9 cellular contexts compared by ENCODE assay signal in the genomic region with DNA sequence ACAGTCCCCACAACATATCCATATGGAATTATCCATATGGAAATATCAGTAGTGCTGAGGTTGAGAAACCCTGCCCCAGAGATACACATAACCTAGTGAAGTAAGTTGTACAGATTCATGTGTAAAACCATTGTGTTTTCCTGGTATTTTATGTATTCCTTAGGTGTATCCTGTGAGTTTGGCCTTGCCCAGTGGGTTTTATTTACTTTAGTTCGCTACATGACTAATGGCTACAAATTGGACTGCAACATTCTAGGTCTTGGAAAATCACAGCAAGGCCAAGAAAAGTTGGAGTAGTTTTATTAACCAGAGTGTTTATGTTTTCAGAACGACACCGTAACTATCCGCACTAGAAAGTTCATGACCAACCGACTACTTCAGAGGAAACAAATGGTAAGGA. TPM values are rescaled to one million over a fixed set of nuclear protein-coding genes. Genes with fewer than 3 reads are reported as not detected.
DNase-seq lines count a peak whose midpoint lies in the region; ATAC-seq and TF ChIP-seq lines count a peak whose summit lies in the region.
"Had no signal": no experiment of that assay in that cellular context is flagged by ENCODE, and none has a peak within 500 bp of the region (broad histone marks: within the 10 kb centered on the region; RNA-seq: fewer than 3 reads in every experiment).

No MANE protein-coding gene starts in this region.

- peaks cover 31% of the 10 kb centered on the region for H3F3A ChIP-seq in SU-DHL-6 (ENCODE audit: insufficient read depth)

- intact Hi-C loops in sigmoid colon (cut with DNase I), result no loop called here

- H3K9ac ChIP-seq in SU-DHL-6 (ENCODE audit: low read length) (peak overlapping the region; percentile 88), fibroblast of lung (ENCODE audit: insufficient read depth, low read length) (no peak overlapping the region)

- H2AFZ ChIP-seq in SU-DHL-6 (ENCODE audit: low read depth, low read length, severe bottlenecking) (no peak overlapping the region), fibroblast of lung (ENCODE audit: low read length) (no peak overlapping the region)

- H3K36me3 ChIP-seq in SU-DHL-6 (ENCODE audit: low read length) (peaks cover 47% of the 10 kb centered on the region), fibroblast of lung (ENCODE audit: control insufficient read depth, insufficient read depth, low read length) (peaks cover 20% of the 10 kb centered on the region), sigmoid colon (peaks cover 21 to 51% (median 38%) of the 10 kb centered on the region in 4 donors)

- TF ChIP-seq EP300 in sigmoid colon (IDR thresholded peaks at IDR 0.05), result no peak

- H3K27ac ChIP-seq in SU-DHL-6 (ENCODE audit: low read depth, low read length), result 0 out of 2 replicates have a peak overlapping the region, but pooled peaks have one; percentile 67
- peak overlapping the region; percentile 69 for H3K27ac ChIP-seq in fibroblast of lung (ENCODE audit: insufficient read depth, low read length)
- H3K27ac ChIP-seq in sigmoid colon, result peak overlapping the region; percentile 79 to 85 (median 82)

- peaks cover 10% of the 10 kb centered on the region for H3K4me1 ChIP-seq in fibroblast of lung (ENCODE audit: control insufficient read depth, extremely low read depth, insufficient read depth, low read length)
- H3K4me1 ChIP-seq in sigmoid colon, result peaks cover 0 to 55% (median 28%) of the 10 kb centered on the region in 4 donors

- TF ChIP-seq CTCF in GM12875 (IDR thresholded peaks at IDR 0.05; ENCODE audit: borderline replicate concordance, insufficient read depth, low read depth, low read length) (no peak), SU-DHL-6 (IDR thresholded peaks at IDR 0.05; ENCODE audit: insufficient read depth, low read length, poor library complexity, severe bottlenecking) (no peak), fibroblast of lung (conservative IDR thresholded peaks at IDR 0.05 in 1 of 2, IDR thresholded peaks at IDR 0.05 in 1 of 2; ENCODE audit: low read depth in 1 of 2, low read length in 2 of 2) (no peak), sigmoid colon (IDR thresholded peaks at IDR 0.05) (no peak)

- WGBS in sigmoid colon, 2 donors, result 60 to 61% methylated on average over 5 of the region's 5 CpGs

- no peaks in the 10 kb centered on the region for H3K27me3 ChIP-seq in SU-DHL-6 (ENCODE audit: low read length)
- H3K27me3 ChIP-seq in fibroblast of lung (ENCODE audit: control insufficient read depth, insufficient read depth, low read length), result no peaks in the 10 kb centered on the region
- no peaks in the 10 kb centered on the region for H3K27me3 ChIP-seq in sigmoid colon

- H3K4me2 ChIP-seq in SU-DHL-6 (ENCODE audit: low read depth, low read length, poor library complexity, severe bottlenecking) (peak overlapping the region; percentile 68), fibroblast of lung (ENCODE audit: extremely low read depth, insufficient read depth, low read length) (peak overlapping the region; percentile 98)

- DNase-seq in fibroblast of lung (ENCODE audit: low read depth in 2 of 2), result peak in 1 of 2 donors; percentile 28
- no peak for DNase-seq in sigmoid colon
- DNase-seq in stimulated activated CD4-positive, alpha-beta T cell treated with anti-CD3 and anti-CD28 coated beads, Interleukin-4, amount 100 ng/mL, for 24 hours, result no peak
- DNase-seq in T-helper 9 cell, result no peak
- no peak for DNase-seq in GDM1 (lab: John Stamatoyannopoulos, UW)
- DNase-seq: NCI-H69 had no signal

- H3K4me3 ChIP-seq in GM12875 (ENCODE audit: low read depth, low read length) (peak overlapping the region; percentile 91), SU-DHL-6 (ENCODE audit: insufficient read depth, low read length, poor library complexity, severe bottlenecking) (peak overlapping the region; percentile 98), fibroblast of lung (replicated peaks in 1 of 4; ENCODE audit: control extremely low read depth in 1 of 4, insufficient read depth in 1 of 4, low read depth in 3 of 4, low read length in 4 of 4) (peak overlapping the region; percentile 78 to 100 (median 99)), sigmoid colon (peak overlapping the region in 2 of 4 donors; percentile 71 to 72)

- no peak for TF ChIP-seq POLR2A in sigmoid colon (IDR thresholded peaks at IDR 0.05)

- H3K79me2 ChIP-seq in SU-DHL-6 (ENCODE audit: insufficient read depth, low read length) (peaks cover 59% of the 10 kb centered on the region), fibroblast of lung (ENCODE audit: control insufficient read depth, insufficient read depth, low read length) (peaks cover 58% of the 10 kb centered on the region)

- H3K9me3 ChIP-seq in SU-DHL-6 (ENCODE audit: insufficient read depth, low read length) (no peaks in the 10 kb centered on the region), fibroblast of lung (ENCODE audit: control insufficient read depth, insufficient read depth, low read depth, low read length) (no peaks in the 10 kb centered on the region), sigmoid colon (no peaks in the 10 kb centered on the region)

- no peaks in the 10 kb centered on the region for H3K9me2 ChIP-seq in SU-DHL-6 (replicated peaks; ENCODE audit: insufficient read depth, low read length)

- H4K20me1 ChIP-seq in SU-DHL-6 (ENCODE audit: low read depth, low read length) (peaks cover 52% of the 10 kb centered on the region), fibroblast of lung (ENCODE audit: control insufficient read depth, extremely low read depth, insufficient read depth, low read length) (peaks cover 5% of the 10 kb centered on the region)

- ATAC-seq in HG02884 (IDR thresholded peaks at IDR 0.05; ENCODE audit: unreplicated experiment), result no peak

RNA-seq across cellular contexts. Expression of gene RPS24, which starts 1.4 kb away (rescaled TPM):
- total RNA-seq in fibroblast of lung, result 1,917 and 3,148 TPM in 2 replicates
- 3,191 and 4,192 TPM in 2 replicates for polyA plus RNA-seq in fibroblast of lung
- 2,428 and 3,118 TPM in 2 replicates for polyA plus RNA-seq in fibroblast of lung (2012)
- polyA minus RNA-seq in fibroblast of lung (ENCODE audit: low replicate concordance), result 95.0 and 127 TPM in 2 replicates
- total RNA-seq in sigmoid colon, result 1,000 to 10,000 TPM; 2,487 to 3,724 (median 3,119) TPM
- polyA plus RNA-seq in sigmoid colon, result 1,000 to 10,000 TPM; 5,419 to 7,696 (median 5,671) TPM

RNA-seq across cellular contexts. Expression of gene POLR3A, which starts 5.7 kb away (rescaled TPM):
- total RNA-seq in fibroblast of lung, result 14.1 and 16.8 TPM in 2 replicates
- polyA plus RNA-seq in fibroblast of lung, result 11.6 and 17.1 TPM in 2 replicates
- 9.4 and 12.2 TPM in 2 replicates for polyA plus RNA-seq in fibroblast of lung (2012)
- 15.7 and 16.1 TPM in 2 replicates for polyA minus RNA-seq in fibroblast of lung (ENCODE audit: low replicate concordance)
- total RNA-seq in sigmoid colon, result 10 to 100 TPM in 2 of 4 donors, 1 to 10 TPM in 2; 9.6 to 13.0 (median 11.0) TPM
- 1 to 10 TPM; 1.6 to 7.7 (median 2.4) TPM for polyA plus RNA-seq in sigmoid colon
